26 cellular contexts compared by ENCODE assay signal in genomic region chr18:26568513-26568912, GRCh38.
"Had no signal": no experiment of that assay in that cellular context is flagged by ENCODE, and none has a peak within 500 bp of the region (broad histone marks: within the 10 kb centered on the region; RNA-seq: fewer than 3 reads in every experiment).

No MANE protein-coding gene starts in this region.

- FAIRE-seq: RCC 7860 had no signal

- H3K4me3 ChIP-seq: ascending aorta, SJSA1 had no signal

- H3K36me3 Mint-ChIP-seq: activated CD4-positive, alpha-beta memory T cell treated with anti-CD3 and anti-CD28 coated beads for 36 hours; activated naive CD4-positive, alpha-beta T cell treated with anti-CD3 and anti-CD28 coated beads, Interleukin-2, amount 50 U/mL, for 72 hours; brain; WTC11 had no signal

- H3K27ac Mint-ChIP-seq: activated CD4-positive, alpha-beta memory T cell treated with anti-CD3 and anti-CD28 coated beads for 36 hours; activated CD4-positive, alpha-beta T cell treated with anti-CD3 and anti-CD28 coated beads, Interleukin-2, amount 10 ng/mL, durations not matched to agents 7 days and 5 days; activated naive CD4-positive, alpha-beta T cell treated with anti-CD3 and anti-CD28 coated beads, Interleukin-2, amount 50 U/mL, for 72 hours; activated naive CD8-positive, alpha-beta T cell treated with anti-CD3 and anti-CD28 coated beads, Interleukin-2, amount 50 U/mL, for 24 hours; T-helper 1 cell treated with Interleukin-12 subunit alpha and Interleukin-12 subunit beta and Interleukin-4 antibody, amounts not matched to agents 30 μg/mL and 1 μg/mL, for 36 hours; WTC11 had no signal

- H3K4me1 Mint-ChIP-seq: activated CD4-positive, alpha-beta T cell treated with anti-CD3 and anti-CD28 coated beads, Interleukin-2, amount 10 ng/mL, durations not matched to agents 7 days and 5 days; activated naive CD8-positive, alpha-beta T cell treated with anti-CD3 and anti-CD28 coated beads, Interleukin-2, amount 50 U/mL, for 24 hours had no signal

- H3K27ac ChIP-seq: ascending aorta, SJSA1 had no signal

- H3K36me3 ChIP-seq: ascending aorta, SJSA1 had no signal

- H3K9me3 Mint-ChIP-seq: activated CD4-positive, alpha-beta memory T cell treated with anti-CD3 and anti-CD28 coated beads for 36 hours; activated CD4-positive, alpha-beta T cell treated with anti-CD3 and anti-CD28 coated beads, Interleukin-2, amount 10 ng/mL, durations not matched to agents 7 days and 5 days; activated naive CD8-positive, alpha-beta T cell treated with anti-CD3 and anti-CD28 coated beads, Interleukin-2, amount 50 U/mL, for 24 hours; activated T-cell treated with anti-CD3 and anti-CD28 coated beads, Interleukin-2, amount 50 U/mL, for 4 hours; T-helper 1 cell treated with Interleukin-12 subunit alpha and Interleukin-12 subunit beta and Interleukin-4 antibody, amounts not matched to agents 30 μg/mL and 1 μg/mL, for 36 hours; WTC11 had no signal

- H3K27me3 ChIP-seq: ascending aorta, SJSA1 had no signal

- DNase-seq: activated CD4-positive, alpha-beta memory T cell treated with anti-CD3 and anti-CD28 coated beads for 36 hours; activated CD4-positive, alpha-beta T cell treated with anti-CD3 and anti-CD28 coated beads for 1 hour; activated CD4-positive, alpha-beta T cell treated with anti-CD3 and anti-CD28 coated beads, Interleukin-2, amount 10 ng/mL, durations not matched to agents 7 days and 5 days; activated CD8-positive, alpha-beta memory T cell treated with anti-CD3 and anti-CD28 coated beads for 24 hours; activated effector memory CD4-positive, alpha-beta T cell treated with anti-CD3 and anti-CD28 coated beads, Interleukin-2, amount 50 U/mL, for 16 hours; activated naive CD4-positive, alpha-beta T cell treated with Interleukin-2 at 50 U/mL for 16 hours; activated naive CD8-positive, alpha-beta T cell treated with anti-CD3 and anti-CD28 coated beads, Interleukin-2, amount 50 U/mL, for 24 hours; activated T-cell treated with anti-CD3 and anti-CD28 coated beads, Interleukin-2, amount 50 U/mL, for 4 hours; amniotic stem cell; KBM-7; NCI-H1105 treated with DMSO at 0.1 percent for 48 hours; NCI-H1436 treated with DMSO at 0.1 percent for 48 hours; NCI-H187; NCI-H2081; NCI-H446; NCI-H524; PC-3; SHP77 had no signal

- H3K9me3 ChIP-seq: ascending aorta, SJSA1 had no signal

- H3K4me1 ChIP-seq: ascending aorta, SJSA1 had no signal

- ATAC-seq: activated naive CD4-positive, alpha-beta T cell treated with anti-CD3 and anti-CD28 coated beads, Interleukin-2, amount 50 U/mL, for 72 hours; activated naive CD8-positive, alpha-beta T cell treated with anti-CD3 and anti-CD28 coated beads, Interleukin-2, amount 50 U/mL, for 24 hours; activated T-cell treated with anti-CD3 and anti-CD28 coated beads, Interleukin-2, amount 50 U/mL, for 4 hours; PC-3; SK-N-SH treated with all-trans-retinoic acid at 6 μM for 48 hours had no signal

- H3K4me3 Mint-ChIP-seq: activated CD4-positive, alpha-beta memory T cell treated with anti-CD3 and anti-CD28 coated beads for 36 hours; activated CD4-positive, alpha-beta T cell treated with anti-CD3 and anti-CD28 coated beads, Interleukin-2, amount 10 ng/mL, durations not matched to agents 7 days and 5 days; activated naive CD8-positive, alpha-beta T cell treated with anti-CD3 and anti-CD28 coated beads, Interleukin-2, amount 50 U/mL, for 24 hours; activated T-cell treated with anti-CD3 and anti-CD28 coated beads, Interleukin-2, amount 50 U/mL, for 4 hours; brain; T-helper 1 cell treated with Interleukin-12 subunit alpha and Interleukin-12 subunit beta and Interleukin-4 antibody, amounts not matched to agents 30 μg/mL and 1 μg/mL, for 36 hours; WTC11 had no signal
